29 cellular contexts compared by ENCODE assay signal in the genomic region with DNA sequence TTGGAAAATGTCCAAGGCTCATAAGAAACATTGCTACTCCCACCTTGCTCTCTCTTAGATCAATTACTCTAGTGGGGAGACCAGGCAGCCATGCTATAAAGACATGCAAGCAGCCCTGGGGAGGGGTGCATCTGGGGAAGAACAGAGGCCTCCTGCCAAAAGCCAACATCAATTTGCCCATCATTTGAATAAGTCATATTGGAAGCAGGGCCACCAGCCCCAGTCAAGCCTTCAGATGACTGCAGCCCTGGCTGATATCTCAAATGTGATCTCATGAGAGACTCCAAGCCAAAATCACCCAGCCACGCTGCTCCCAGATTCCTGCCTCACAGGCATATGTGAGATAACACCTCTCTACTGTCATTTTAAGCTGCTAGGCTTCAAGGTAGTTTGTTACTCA.
"Had no signal": no experiment of that assay in that cellular context is flagged by ENCODE, and none has a peak within 500 bp of the region (broad histone marks: within the 10 kb centered on the region; RNA-seq: fewer than 3 reads in every experiment).

No MANE protein-coding gene starts in this region.

- H3K27me3 ChIP-seq: left lung, neural progenitor cell, neutrophil, ovary, right atrium auricular region, right lobe of liver, tibial nerve, upper lobe of left lung had no signal

- H3K4me3 ChIP-seq: left lung, lower lobe of right lung, neural progenitor cell, ovary, right atrium auricular region, right lobe of liver, smooth muscle cell, tibial nerve, upper lobe of left lung had no signal

- H3K36me3 Mint-ChIP-seq: immature natural killer cell; mesothelial cell of epicardium; naive B cell; natural killer cell; neural progenitor cell; stimulated activated memory B cell treated with anti-CD40 and anti-IgM and Interleukin-4, amounts not matched to agents 10 μg/mL and 1 μg/mL and 100 μg/mL, for 72 hours had no signal

- H3K4me3 Mint-ChIP-seq: immature natural killer cell; mesothelial cell of epicardium; naive B cell; natural killer cell; nephron progenitor cell; neural progenitor cell; stimulated activated memory B cell treated with anti-CD40 and anti-IgM and Interleukin-4, amounts not matched to agents 10 μg/mL and 1 μg/mL and 100 μg/mL, for 72 hours; stimulated activated naive CD8-positive, alpha-beta T cell treated with anti-CD3 and anti-CD28 coated beads, Interleukin-15, amount 100 ng/mL, for 72 hours had no signal

- H3K9me3 Mint-ChIP-seq: natural killer cell, nephron progenitor cell, neural progenitor cell had no signal

- H3K27me3 Mint-ChIP-seq: stimulated activated memory B cell treated with anti-CD40 and anti-IgM and Interleukin-4, amounts not matched to agents 10 μg/mL and 1 μg/mL and 100 μg/mL, for 72 hours had no signal

- ATAC-seq: left colon; left lung; lower lobe of right lung; natural killer cell; stimulated activated memory B cell treated with anti-CD40 and anti-IgM and Interleukin-4, amounts not matched to agents 10 μg/mL and 1 μg/mL and 100 μg/mL, for 72 hours; stimulated activated naive CD8-positive, alpha-beta T cell treated with anti-CD3 and anti-CD28 coated beads, Interleukin-15, amount 100 ng/mL, for 72 hours had no signal

- H3K36me3 ChIP-seq: left lung, lower lobe of right lung, neural progenitor cell, neutrophil, ovary, right atrium auricular region, right lobe of liver, tibial nerve, upper lobe of left lung had no signal

- DNase-seq: hippocampal formation; immature natural killer cell; kidney; left colon; left lung; lower lobe of right lung; mesendoderm; naive B cell; natural killer cell; nephron progenitor cell; occipital lobe; ovary; right lobe of liver; stimulated activated CD4-positive, alpha-beta T cell treated with anti-CD3 and anti-CD28 coated beads, Interleukin-1b, Interleukin-23, amount 100 ng/mL, for 48 hours; stimulated activated CD4-positive, alpha-beta T cell treated with anti-CD3 and anti-CD28 coated beads, Interleukin-2, amount 100 ng/mL, for 48 hours; stimulated activated CD4-positive, alpha-beta T cell treated with anti-CD3 and anti-CD28 coated beads, Interleukin-4, amount 100 ng/mL, for 4 hours; stimulated activated CD8-positive, alpha-beta memory T cell treated with anti-CD3 and anti-CD28 coated beads, Interleukin-4, amount 100 ng/mL, for 48 hours; stimulated activated naive CD4-positive, alpha-beta T cell treated with Interleukin-2 at 50 U/mL for 16 hours; stimulated activated naive CD8-positive, alpha-beta T cell treated with anti-CD3 and anti-CD28 coated beads, Interleukin-15, amount 100 ng/mL, for 72 hours; substantia nigra; upper lobe of left lung had no signal

- H3K27ac Mint-ChIP-seq: immature natural killer cell; mesothelial cell of epicardium; naive B cell; natural killer cell; nephron progenitor cell; neural progenitor cell; progenitor cell of endocrine pancreas; stimulated activated memory B cell treated with anti-CD40 and anti-IgM and Interleukin-4, amounts not matched to agents 10 μg/mL and 1 μg/mL and 100 μg/mL, for 72 hours; stimulated activated naive CD8-positive, alpha-beta T cell treated with anti-CD3 and anti-CD28 coated beads, Interleukin-15, amount 100 ng/mL, for 72 hours had no signal

- H3K27ac ChIP-seq: left lung, lower lobe of right lung, neural progenitor cell, neutrophil, ovary, right atrium auricular region, right lobe of liver, tibial nerve, upper lobe of left lung had no signal

- H3K4me1 ChIP-seq: left lung, lower lobe of right lung, neural progenitor cell, right atrium auricular region, right lobe of liver, tibial nerve, upper lobe of left lung had no signal

- H3K4me1 Mint-ChIP-seq: immature natural killer cell; mesothelial cell of epicardium; naive B cell; natural killer cell; nephron progenitor cell; neural progenitor cell; stimulated activated memory B cell treated with anti-CD40 and anti-IgM and Interleukin-4, amounts not matched to agents 10 μg/mL and 1 μg/mL and 100 μg/mL, for 72 hours; stimulated activated naive CD8-positive, alpha-beta T cell treated with anti-CD3 and anti-CD28 coated beads, Interleukin-15, amount 100 ng/mL, for 72 hours had no signal

- H3K9me3 ChIP-seq: left lung, neutrophil, ovary, right lobe of liver had no signal
